23 cellular contexts compared by ENCODE assay signal in genomic region chr7:42167914-42168236, GRCh38.
"Had no signal": no experiment of that assay in that cellular context is flagged by ENCODE, and none has a peak within 500 bp of the region (broad histone marks: within the 10 kb centered on the region; RNA-seq: fewer than 3 reads in every experiment).

No MANE protein-coding gene starts in this region.

- H3K36me3 Mint-ChIP-seq: immature natural killer cell; memory B cell; natural killer cell treated with Interleukin-12 subunit alpha and Interleukin-12 subunit beta and Interleukin-15 and Interleukin-18, amount 100 ng/mL, for 72 hours had no signal

- H3K27me3 Mint-ChIP-seq: dendritic cell treated with granulocyte-macrophage colony-stimulating factor and Interleukin-4, amounts not matched to agents 40 ng/mL and 50 ng/mL, for 4 days; effector memory CD8-positive, alpha-beta T cell; memory B cell had no signal

- H3K4me1 Mint-ChIP-seq: memory B cell had no signal

- H3K36me3 ChIP-seq: esophagus muscularis mucosa, left ventricle myocardium inferior, lower lobe of right lung, prostate gland, right lobe of liver, spleen, stomach, thoracic aorta had no signal

- H3K27ac Mint-ChIP-seq: dendritic cell treated with granulocyte-macrophage colony-stimulating factor and Interleukin-4, amounts not matched to agents 40 ng/mL and 50 ng/mL, for 4 days; effector memory CD8-positive, alpha-beta T cell; immature natural killer cell; memory B cell; natural killer cell treated with Interleukin-12 subunit alpha and Interleukin-12 subunit beta and Interleukin-15 and Interleukin-18, amount 100 ng/mL, for 72 hours had no signal

- H3K4me1 ChIP-seq: left ventricle myocardium inferior, parathyroid adenoma, prostate gland, right lobe of liver, spleen had no signal

- H3K9me3 Mint-ChIP-seq: dendritic cell treated with granulocyte-macrophage colony-stimulating factor and Interleukin-4, amounts not matched to agents 40 ng/mL and 50 ng/mL, for 4 days; immature natural killer cell; memory B cell; natural killer cell treated with Interleukin-12 subunit alpha and Interleukin-12 subunit beta and Interleukin-15 and Interleukin-18, amount 100 ng/mL, for 72 hours had no signal

- H3K4me3 ChIP-seq: esophagus muscularis mucosa, left ventricle myocardium inferior, lower lobe of right lung, prostate gland, right lobe of liver, spleen, stomach, thoracic aorta had no signal

- DNase-seq: effector memory CD8-positive, alpha-beta T cell; foreskin keratinocyte; immature natural killer cell; left ventricle myocardium inferior; lower lobe of right lung; midbrain; retina; right lobe of liver; spleen; stimulated activated CD4-positive, alpha-beta T cell treated with anti-CD3 and anti-CD28 coated beads, Interleukin-15, amount 100 ng/mL, for 24 hours; stimulated activated CD4-positive, alpha-beta T cell treated with anti-CD3 and anti-CD28 coated beads, Interleukin-1b, Interleukin-23, amount 100 ng/mL, for 48 hours; stimulated activated naive CD4-positive, alpha-beta T cell; stomach; substantia nigra; trophoblast cell had no signal

- H3K27me3 ChIP-seq: esophagus muscularis mucosa, foreskin keratinocyte, right lobe of liver, spleen, stomach had no signal

- H3K4me3 Mint-ChIP-seq: dendritic cell treated with granulocyte-macrophage colony-stimulating factor and Interleukin-4, amounts not matched to agents 40 ng/mL and 50 ng/mL, for 4 days; effector memory CD8-positive, alpha-beta T cell; immature natural killer cell; memory B cell; natural killer cell treated with Interleukin-12 subunit alpha and Interleukin-12 subunit beta and Interleukin-15 and Interleukin-18, amount 100 ng/mL, for 72 hours had no signal

- H3K9me3 ChIP-seq: esophagus muscularis mucosa, left ventricle myocardium inferior, lower lobe of right lung, prostate gland, right lobe of liver, spleen, stomach, thoracic aorta had no signal

- H3K27ac ChIP-seq: epithelial cell of prostate, esophagus muscularis mucosa, foreskin keratinocyte, left ventricle myocardium inferior, lower lobe of right lung, parathyroid adenoma, prostate gland, right lobe of liver, spleen, stomach, thoracic aorta had no signal
